ENCODE assay signal across 25 cellular contexts in genomic region chr5:20463206-20463605, GRCh38.
"Had no signal": no experiment of that assay in that cellular context is flagged by ENCODE, and none has a peak within 500 bp of the region (broad histone marks: within the 10 kb centered on the region; RNA-seq: fewer than 3 reads in every experiment).

No MANE protein-coding gene starts in this region.

- ATAC-seq: effector memory CD8-positive, alpha-beta T cell; esophagus mucosa; gastrocnemius medialis; heart right ventricle; left cardiac atrium; left lung; left ventricle myocardium superior; lower lobe of right lung; mucosa of descending colon; naive thymus-derived CD8-positive, alpha-beta T cell had no signal

- H3K36me3 ChIP-seq: esophagus squamous epithelium, gastrocnemius medialis, heart right ventricle, left lung, lower lobe of right lung had no signal

- H3K4me1 Mint-ChIP-seq: naive B cell; naive thymus-derived CD8-positive, alpha-beta T cell had no signal

- H3K4me3 Mint-ChIP-seq: dendritic cell treated with granulocyte-macrophage colony-stimulating factor and Interleukin-4, amounts not matched to agents 40 ng/mL and 50 ng/mL, for 4 days; effector memory CD8-positive, alpha-beta T cell; endodermal cell; mesothelial cell of epicardium; naive B cell; naive thymus-derived CD8-positive, alpha-beta T cell had no signal

- H3K4me3 ChIP-seq: esophagus squamous epithelium, gastrocnemius medialis, heart right ventricle, left lung, lower lobe of right lung, mucosa of descending colon had no signal

- H3K27me3 ChIP-seq: esophagus squamous epithelium, gastrocnemius medialis, heart right ventricle, left lung had no signal

- H3K27me3 Mint-ChIP-seq: dendritic cell treated with granulocyte-macrophage colony-stimulating factor and Interleukin-4, amounts not matched to agents 40 ng/mL and 50 ng/mL, for 4 days; effector memory CD8-positive, alpha-beta T cell; naive B cell; naive thymus-derived CD8-positive, alpha-beta T cell had no signal

- H3K36me3 Mint-ChIP-seq: mesothelial cell of epicardium; naive B cell; naive thymus-derived CD8-positive, alpha-beta T cell had no signal

- H3K27ac Mint-ChIP-seq: dendritic cell treated with granulocyte-macrophage colony-stimulating factor and Interleukin-4, amounts not matched to agents 40 ng/mL and 50 ng/mL, for 4 days; effector memory CD8-positive, alpha-beta T cell; endodermal cell; mesothelial cell of epicardium; naive thymus-derived CD8-positive, alpha-beta T cell had no signal

- H3K9me3 Mint-ChIP-seq: endodermal cell had no signal

- H3K4me1 ChIP-seq: esophagus squamous epithelium, gastrocnemius medialis, heart right ventricle, left lung, lower lobe of right lung had no signal

- H3K27ac ChIP-seq: epithelial cell of prostate, esophagus squamous epithelium, gastrocnemius medialis, heart right ventricle, left lung, lower lobe of right lung had no signal

- DNase-seq: cortex of kidney; effector CD8-positive, alpha-beta T cell; effector memory CD8-positive, alpha-beta T cell; endodermal cell; erythroblast; esophagus squamous epithelium; foreskin fibroblast; foreskin melanocyte; gastrocnemius medialis; glutamatergic neuron; head of caudate nucleus; heart right ventricle; hippocampal formation; left cardiac atrium; left lung; left ventricle myocardium superior; lower lobe of right lung; mesenchymal stem cell; mucosa of descending colon; naive B cell; naive thymus-derived CD8-positive, alpha-beta T cell had no signal
